ENCODE assay signal across 22 cellular contexts in genomic region chr7:117038408-117038807, GRCh38.
DNase-seq lines count a peak whose midpoint lies in the region; ATAC-seq and TF ChIP-seq lines count a peak whose summit lies in the region.
"Had no signal": no experiment of that assay in that cellular context is flagged by ENCODE, and none has a peak within 500 bp of the region (broad histone marks: within the 10 kb centered on the region; RNA-seq: fewer than 3 reads in every experiment).

No MANE protein-coding gene starts in this region.

- H3K27ac ChIP-seq in VCaP (peak overlapping the region; percentile 89), tibial artery (peak overlapping the region; percentile 29 to 54), osteoblast (ENCODE audit: low read depth, low read length) (no peak overlapping the region)
- H3K27ac ChIP-seq: 22Rv1; A549; BLaER1 treated with 17β-estradiol and CSF1 and Interleukin-3, amounts not matched to agents 10 nM and 100 nM; C4-2B had no signal

- peaks cover 10% of the 10 kb centered on the region for H3K79me2 ChIP-seq in osteoblast (ENCODE audit: insufficient read depth, low read length)

- H3K4me1 Mint-ChIP-seq in nephron progenitor cell, result no peaks in the 10 kb centered on the region
- H3K4me1 Mint-ChIP-seq: B cell had no signal

- intact Hi-C loops in left colon (cut with DNase I, micrococcal nuclease) (no loop called here), tibial artery (cut with DNase I; ENCODE audit: low total_unique reads) (no loop called here)

- H3K36me3 ChIP-seq in tibial artery (no peaks in the 10 kb centered on the region), osteoblast (ENCODE audit: insufficient read depth, low read length) (no peaks in the 10 kb centered on the region)
- H3K36me3 ChIP-seq: BLaER1 treated with 17β-estradiol and CSF1 and Interleukin-3, amounts not matched to agents 10 nM and 100 nM had no signal

- no peak for TF ChIP-seq CTCF in VCaP (conservative IDR thresholded peaks at IDR 0.05)
- no peak for TF ChIP-seq CTCF in nephron progenitor cell (IDR thresholded peaks at IDR 0.05)
- TF ChIP-seq CTCF in tibial artery (IDR thresholded peaks at IDR 0.05), result no peak
- TF ChIP-seq CTCF in osteoblast (IDR thresholded peaks at IDR 0.05; ENCODE audit: extremely low read depth, low read depth, low read length), result no peak

- H3K4me1 ChIP-seq in tibial artery (peaks cover 0 to 97% (median 15%) of the 10 kb centered on the region in 4 donors), osteoblast (ENCODE audit: insufficient read depth, low read length) (peaks cover 15% of the 10 kb centered on the region)
- H3K4me1 ChIP-seq: Caco-2 had no signal

- H3K27me3 Mint-ChIP-seq in nephron progenitor cell (ENCODE audit: low read depth, poor library complexity), result no peaks in the 10 kb centered on the region
- H3K27me3 Mint-ChIP-seq: B cell; CD4-positive, alpha-beta T cell had no signal

- H3K27me3 ChIP-seq in tibial artery (no peaks in the 10 kb centered on the region), osteoblast (ENCODE audit: insufficient read depth, low read length) (no peaks in the 10 kb centered on the region)
- H3K27me3 ChIP-seq: BLaER1 treated with 17β-estradiol and CSF1 and Interleukin-3, amounts not matched to agents 10 nM and 100 nM had no signal

- H3K36me3 Mint-ChIP-seq in nephron progenitor cell (ENCODE audit: low read depth), result peaks cover 5% of the 10 kb centered on the region
- H3K36me3 Mint-ChIP-seq: CD8-positive, alpha-beta T cell had no signal

- H3K27ac Mint-ChIP-seq in nephron progenitor cell, result peak overlapping the region; percentile 43
- H3K27ac Mint-ChIP-seq: B cell; CD4-positive, alpha-beta T cell; CD8-positive, alpha-beta T cell had no signal

- DNase-seq in left colon, result no peak
- DNase-seq in nephron progenitor cell, result no peak
- no peak for DNase-seq in tibial artery
- DNase-seq in stimulated activated CD4-positive, alpha-beta T cell treated with anti-CD3 and anti-CD28 coated beads, Interleukin-1b, Interleukin-23, amount 100 ng/mL, for 48 hours, result no peak
- no peak for DNase-seq in NCI-H187 (lab: John Stamatoyannopoulos, UW)
- no peak for DNase-seq in osteoblast (ENCODE audit: insufficient read length, low spot score, missing footprints)
- DNase-seq: AML-193; Caco-2; Calu3; CD4-positive, alpha-beta T cell; CD8-positive, alpha-beta T cell; DMS79; DND-41; EL; GDM1 had no signal

- no peaks in the 10 kb centered on the region for H3K9me3 ChIP-seq in tibial artery
- no peaks in the 10 kb centered on the region for H3K9me3 ChIP-seq in osteoblast (ENCODE audit: low read depth, low read length)
- H3K9me3 ChIP-seq: A549; BLaER1 treated with 17β-estradiol and CSF1 and Interleukin-3, amounts not matched to agents 10 nM and 100 nM; Caco-2 had no signal

- ATAC-seq in left colon, result peak; percentile 85
- ATAC-seq: A549; CD8-positive, alpha-beta T cell; GM12878 had no signal

- H4K20me1 ChIP-seq in osteoblast (ENCODE audit: insufficient read depth, low read length), result peaks cover 3% of the 10 kb centered on the region
- H4K20me1 ChIP-seq: BLaER1 treated with 17β-estradiol and CSF1 and Interleukin-3, amounts not matched to agents 10 nM and 100 nM had no signal

- no peak overlapping the region for H2AFZ ChIP-seq in osteoblast (ENCODE audit: low read length)

- no peak overlapping the region for H3K4me2 ChIP-seq in osteoblast (ENCODE audit: insufficient read depth, low read length)
- H3K4me2 ChIP-seq: A549; BLaER1 treated with 17β-estradiol and CSF1 and Interleukin-3, amounts not matched to agents 10 nM and 100 nM had no signal

- H3K9me3 Mint-ChIP-seq in nephron progenitor cell, result peaks cover 4% of the 10 kb centered on the region
- H3K9me3 Mint-ChIP-seq: CD8-positive, alpha-beta T cell had no signal

- H3K4me3 ChIP-seq in tibial artery (no peak overlapping the region), osteoblast (ENCODE audit: insufficient read depth, low read length) (no peak overlapping the region)
- H3K4me3 ChIP-seq: A549; BLaER1 treated with 17β-estradiol and CSF1 and Interleukin-3, amounts not matched to agents 10 nM and 100 nM; GM12878 had no signal

- H3K4me3 Mint-ChIP-seq in nephron progenitor cell, result no peak overlapping the region
- H3K4me3 Mint-ChIP-seq: B cell; CD4-positive, alpha-beta T cell; CD8-positive, alpha-beta T cell had no signal
